8 cellular contexts compared by ENCODE assay signal in the genomic region with DNA sequence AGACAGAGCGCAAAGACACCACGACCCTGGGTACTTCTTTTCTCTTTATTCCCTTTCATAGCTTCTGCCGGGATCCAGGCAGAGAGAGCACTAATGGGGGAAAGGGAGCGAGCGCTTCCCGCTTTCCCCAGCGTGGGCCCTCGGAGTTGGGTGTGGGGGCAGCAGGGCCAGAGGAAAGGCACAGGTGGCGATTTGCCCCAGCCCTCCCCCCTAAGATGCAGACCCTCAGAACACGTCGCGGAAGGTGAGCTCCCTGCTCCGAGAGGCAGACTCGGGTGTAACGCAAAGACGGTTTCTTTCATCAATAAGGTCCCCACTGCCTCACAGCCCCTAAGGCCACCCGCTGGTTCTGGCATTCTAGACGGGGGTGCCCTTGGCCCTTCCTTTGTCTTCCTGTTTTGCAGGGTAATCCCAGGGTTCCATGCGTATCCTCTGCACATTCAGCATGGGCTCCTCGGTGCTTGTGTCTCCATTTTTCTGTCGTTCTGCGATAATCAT. TPM values are rescaled to one million over a fixed set of nuclear protein-coding genes. Genes with fewer than 3 reads are reported as not detected.
DNase-seq lines count a peak whose midpoint lies in the region; ATAC-seq and TF ChIP-seq lines count a peak whose summit lies in the region.

No MANE protein-coding gene starts in this region.

- H3K36me3 ChIP-seq in ACC112 (ENCODE audit: insufficient read depth, low read length) (peaks cover 5% of the 10 kb centered on the region; the same call in 1 of the 2 replicates), HUES48 (ENCODE audit: control insufficient read depth, insufficient read depth, low read length) (peaks cover 38% of the 10 kb centered on the region), mucosa of descending colon (ENCODE audit: low read depth) (no peaks in the 10 kb centered on the region)

- peak overlapping the region; percentile 92 to 99 (median 93) for H3K27ac Mint-ChIP-seq in brain

- H3K27me3 Mint-ChIP-seq in brain: peaks cover 6% of the 10 kb centered on the region

- H3K4me3 ChIP-seq in ACC112 (ENCODE audit: low read depth, low read length): peak overlapping the region; percentile 97
- peak overlapping the region; percentile 98 for H3K4me3 ChIP-seq in HUES48 (ENCODE audit: low read depth, low read length)
- H3K4me3 ChIP-seq in mucosa of descending colon: peak overlapping the region; percentile 89

- no peaks in the 10 kb centered on the region for H3K27me3 ChIP-seq in ACC112 (ENCODE audit: insufficient read depth, low read length)
- no peaks in the 10 kb centered on the region for H3K27me3 ChIP-seq in HUES48 (ENCODE audit: control insufficient read depth, insufficient read depth, low read length)

- peak overlapping the region; percentile 94 for H3K9ac ChIP-seq in HUES48 (ENCODE audit: low read depth, low read length)

- ATAC-seq in mucosa of descending colon: no peak

- intact Hi-C loops in mucosa of descending colon (cut with DNase I, micrococcal nuclease): no loop called here

- peaks cover 0 to 2% (median 0%) of the 10 kb centered on the region in 5 experiments for H3K9me3 Mint-ChIP-seq in brain

- peak overlapping the region; percentile 95 to 98 (median 97) for H3K4me3 Mint-ChIP-seq in brain

- H3K4me1 ChIP-seq in ACC112 (ENCODE audit: control insufficient read depth, insufficient read depth, low read length, unreplicated experiment) (peaks cover 18% of the 10 kb centered on the region), HUES48 (ENCODE audit: control insufficient read depth, insufficient read depth, low read length) (peaks cover 4% of the 10 kb centered on the region; the same call in 1 of the 2 replicates), mucosa of descending colon (ENCODE audit: low read depth) (peaks cover 31% of the 10 kb centered on the region)

- peak overlapping the region; percentile 69; the same call in 1 of the 2 replicates for H3K27ac ChIP-seq in ACC112 (ENCODE audit: low read depth, low read length)
- H3K27ac ChIP-seq in HUES48 (ENCODE audit: low read depth, low read length): peak overlapping the region; percentile 93

- peaks cover 15% of the 10 kb centered on the region for H3K4me1 Mint-ChIP-seq in brain

- H3K36me3 Mint-ChIP-seq in brain: peaks cover 7% of the 10 kb centered on the region

- H2AFZ ChIP-seq in ACC112 (ENCODE audit: low read length, unreplicated experiment): no peak overlapping the region

- no peaks in the 10 kb centered on the region for H3K9me3 ChIP-seq in HUES48 (ENCODE audit: control insufficient read depth, insufficient read depth, low read length)
- no peaks in the 10 kb centered on the region for H3K9me3 ChIP-seq in mucosa of descending colon

- H3K79me2 ChIP-seq in ACC112 (ENCODE audit: control insufficient read depth, insufficient read depth, low read length, unreplicated experiment): peaks cover 17% of the 10 kb centered on the region

- DNase-seq in mucosa of descending colon (peak in 1 of 3 donors; percentile 49), NCI-H1048 (lab: John Stamatoyannopoulos, UW) (no peak), midbrain (lab: John Stamatoyannopoulos, UW) (no peak), ureter (ENCODE audit: low spot score) (no peak), LoVo (ENCODE audit: low spot score) (no peak)

- no peak for TF ChIP-seq CTCF in brain (conservative IDR thresholded peaks at IDR 0.05)
- no peak for TF ChIP-seq CTCF in mucosa of descending colon (IDR thresholded peaks at IDR 0.05)

RNA-seq across cellular contexts. Expression of a gene that starts 0.6 kb away (rescaled TPM):
- 65.0 TPM for polyA plus RNA-seq in brain (ENCODE audit: insufficient read depth, low read depth, low replicate concordance)
- total RNA-seq in mucosa of descending colon (10 to 100 TPM; 49.1 to 66.0 (median 56.0) TPM), ureter (79.7 TPM)

RNA-seq across cellular contexts. Expression of a gene that starts 0.7 kb away (rescaled TPM):
- 1.0 TPM for polyA plus RNA-seq in brain (ENCODE audit: insufficient read depth, low read depth, low replicate concordance)
- 10 to 100 TPM; 18.4 to 43.1 (median 24.7) TPM for total RNA-seq in mucosa of descending colon
- 49.7 TPM for total RNA-seq in ureter

RNA-seq across cellular contexts. Expression of a gene that starts 1.0 kb away (rescaled TPM):
- 163 TPM for polyA plus RNA-seq in brain (ENCODE audit: insufficient read depth, low read depth, low replicate concordance)
- total RNA-seq in mucosa of descending colon (100 to 1,000 TPM in 1 of 3 donors, 10 to 100 TPM in 2; 89.1 to 107 (median 91.0) TPM), ureter (78.6 TPM)

RNA-seq across cellular contexts. Expression of a gene that starts 10.5 kb away (rescaled TPM):
- polyA plus RNA-seq in brain (ENCODE audit: insufficient read depth, low read depth, low replicate concordance): 119 TPM
- 10 to 100 TPM; 39.7 to 56.5 (median 52.2) TPM for total RNA-seq in mucosa of descending colon
- total RNA-seq in ureter: 39.2 TPM

RNA-seq across cellular contexts. Expression of a gene that starts 10.8 kb away (rescaled TPM):
- 125 TPM for polyA plus RNA-seq in brain (ENCODE audit: insufficient read depth, low read depth, low replicate concordance)
- total RNA-seq in mucosa of descending colon (10 to 100 TPM; 32.1 to 43.1 (median 39.3) TPM), ureter (48.9 TPM)
